In the genomic region with DNA sequence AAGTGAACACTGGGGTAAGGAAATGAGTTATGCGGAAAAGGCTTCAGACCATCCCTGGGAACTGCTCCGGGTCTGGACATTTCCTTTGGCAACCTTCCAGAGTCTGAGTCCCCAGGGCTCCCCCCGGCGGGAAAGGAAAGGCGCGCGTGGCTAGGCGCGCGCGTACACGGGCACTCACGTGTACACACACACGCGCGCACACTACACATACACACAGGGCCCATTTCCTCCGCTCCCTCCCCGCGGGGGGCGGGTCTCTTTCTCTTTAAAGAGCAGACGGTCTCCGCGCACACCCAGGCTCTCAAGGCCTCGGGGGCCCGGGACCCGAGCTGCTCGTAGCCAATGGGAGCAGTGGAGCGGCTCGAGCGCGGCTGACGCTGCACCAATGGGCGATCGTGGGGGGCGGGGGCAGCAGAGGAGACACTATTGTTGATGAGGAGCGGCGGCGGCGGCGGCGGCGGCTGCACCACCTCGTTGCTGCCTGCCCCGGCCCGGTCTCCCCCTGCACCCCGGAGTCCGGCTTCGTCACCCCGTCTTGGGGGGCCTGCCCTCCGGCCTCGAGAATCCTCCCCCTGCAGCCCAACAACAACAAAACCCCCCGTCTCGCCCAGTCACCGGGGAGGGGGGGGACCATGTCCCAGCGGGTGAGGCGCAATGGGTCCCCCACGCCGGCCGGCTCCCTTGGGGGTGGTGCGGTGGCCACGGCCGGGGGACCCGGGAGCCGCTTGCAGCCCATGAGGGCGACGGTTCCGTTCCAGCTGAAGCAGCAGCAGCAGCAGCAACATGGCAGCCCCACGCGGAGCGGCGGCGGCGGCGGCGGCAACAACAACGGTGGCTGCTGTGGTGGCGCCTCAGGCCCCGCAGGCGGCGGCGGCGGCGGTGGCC, we compare ENCODE assay signal across 8 cellular contexts.
DNase-seq lines count a peak whose midpoint lies in the region; FAIRE-seq and TF ChIP-seq lines count a peak whose summit lies in the region.

A gene (plus strand): TSS at position 414 of the 885 bp plus-strand sequence. CDS start 219 bp downstream, at position 633.

- H3K36me3 Mint-ChIP-seq in nephron progenitor cell (ENCODE audit: low read depth): peaks cover 23% of the 10 kb centered on the region
- H3K36me3 Mint-ChIP-seq in stimulated activated naive CD8-positive, alpha-beta T cell treated with anti-CD3 and anti-CD28 coated beads, Interleukin-15, Interleukin-2, amounts not matched to agents 100 ng/mL and 50 ng/mL, for 24 hours (ENCODE audit: low read depth): no peaks in the 10 kb centered on the region

- no peaks in the 10 kb centered on the region for H3K27me3 Mint-ChIP-seq in nephron progenitor cell (ENCODE audit: low read depth, poor library complexity)
- no peaks in the 10 kb centered on the region for H3K27me3 Mint-ChIP-seq in stimulated activated naive CD8-positive, alpha-beta T cell treated with anti-CD3 and anti-CD28 coated beads, Interleukin-15, Interleukin-2, amounts not matched to agents 100 ng/mL and 50 ng/mL, for 24 hours

- peak within 1 kb of the TSS; percentile 98 for H3K4me3 ChIP-seq in MM.1S (ENCODE audit: low read length)

- H3K9me3 Mint-ChIP-seq in nephron progenitor cell: peaks cover 4% of the 10 kb centered on the region
- no peaks in the 10 kb centered on the region for H3K9me3 Mint-ChIP-seq in stimulated activated naive CD8-positive, alpha-beta T cell treated with anti-CD3 and anti-CD28 coated beads, Interleukin-15, Interleukin-2, amounts not matched to agents 100 ng/mL and 50 ng/mL, for 24 hours

- H3K27ac Mint-ChIP-seq in nephron progenitor cell: peak within 1 kb of the TSS; percentile 29
- H3K27ac Mint-ChIP-seq in stimulated activated naive CD8-positive, alpha-beta T cell treated with anti-CD3 and anti-CD28 coated beads, Interleukin-15, Interleukin-2, amounts not matched to agents 100 ng/mL and 50 ng/mL, for 24 hours: peak within 1 kb of the TSS; percentile 96

- H2AFZ ChIP-seq in MM.1S (ENCODE audit: low read length): peak within 1 kb of the TSS; percentile 98

- H3K4me1 Mint-ChIP-seq in nephron progenitor cell: peaks cover 31% of the 10 kb centered on the region
- peaks cover 52% of the 10 kb centered on the region for H3K4me1 Mint-ChIP-seq in stimulated activated naive CD8-positive, alpha-beta T cell treated with anti-CD3 and anti-CD28 coated beads, Interleukin-15, Interleukin-2, amounts not matched to agents 100 ng/mL and 50 ng/mL, for 24 hours (ENCODE audit: low read depth)

- peak within 1 kb of the TSS; percentile 69 for H3K9ac ChIP-seq in MM.1S (ENCODE audit: low read length)

- peaks cover 6% of the 10 kb centered on the region; the same call in 1 of the 2 replicates for H3K4me1 ChIP-seq in MM.1S (ENCODE audit: low read length)

- DNase-seq in HCEC 1CT (peak; percentile 96), MM.1S (peak; percentile 99), SHP77 treated with DMSO at 0.1 percent for 48 hours (lab: John Stamatoyannopoulos, UW) (peak; percentile 83), activated gamma-delta T cell (lab: John Stamatoyannopoulos, UW) (peak; percentile 97), fibroblast of the conjunctiva (ENCODE audit: low read depth) (peak; percentile 86), nephron progenitor cell (peak; percentile 98)

- peak within 1 kb of the TSS; percentile 66; the same call in 1 of the 2 replicates for H3K27ac ChIP-seq in MM.1S (ENCODE audit: low read length)

- no peaks in the 10 kb centered on the region for H3K36me3 ChIP-seq in MM.1S (replicated peaks; ENCODE audit: insufficient read depth, low read length)

- no peaks in the 10 kb centered on the region for H4K20me1 ChIP-seq in MM.1S (ENCODE audit: insufficient read depth, low read length)

- no peaks in the 10 kb centered on the region for H3K27me3 ChIP-seq in MM.1S (replicated peaks; ENCODE audit: insufficient read depth, low read length)

- H3K9me3 ChIP-seq in MM.1S (replicated peaks; ENCODE audit: insufficient read depth, low read length): no peaks in the 10 kb centered on the region

- H3F3A ChIP-seq in MM.1S (ENCODE audit: insufficient read depth, low read length): peaks cover 9% of the 10 kb centered on the region; the same call in 1 of the 2 replicates

- TF ChIP-seq CTCF in MM.1S (IDR thresholded peaks at IDR 0.05; ENCODE audit: low read length) (no peak), nephron progenitor cell (IDR thresholded peaks at IDR 0.05) (no peak)

- peaks cover 6% of the 10 kb centered on the region; the same call in 1 of the 2 replicates for H3K79me2 ChIP-seq in MM.1S (ENCODE audit: low read length)

- H3K4me2 ChIP-seq in MM.1S (ENCODE audit: low read depth, low read length): peak within 1 kb of the TSS; percentile 81

- H3K9me2 ChIP-seq in MM.1S (replicated peaks; ENCODE audit: insufficient read depth, low read length): no peaks in the 10 kb centered on the region

- H3K4me3 Mint-ChIP-seq in nephron progenitor cell: peak within 1 kb of the TSS; percentile 93
- peak within 1 kb of the TSS; percentile 89 for H3K4me3 Mint-ChIP-seq in stimulated activated naive CD8-positive, alpha-beta T cell treated with anti-CD3 and anti-CD28 coated beads, Interleukin-15, Interleukin-2, amounts not matched to agents 100 ng/mL and 50 ng/mL, for 24 hours

- FAIRE-seq in G401.6 (lab: Jason Lieb, UNC): peak; percentile 95

Comparison
In these comparisons a context has a peak if more than half of its experiments do, and no peak if none do; other contexts are left out.
1. Peak in every context shown above with its lines: DNase-seq, H3K4me3 ChIP-seq and H3K27ac ChIP-seq.